In the genomic region with DNA sequence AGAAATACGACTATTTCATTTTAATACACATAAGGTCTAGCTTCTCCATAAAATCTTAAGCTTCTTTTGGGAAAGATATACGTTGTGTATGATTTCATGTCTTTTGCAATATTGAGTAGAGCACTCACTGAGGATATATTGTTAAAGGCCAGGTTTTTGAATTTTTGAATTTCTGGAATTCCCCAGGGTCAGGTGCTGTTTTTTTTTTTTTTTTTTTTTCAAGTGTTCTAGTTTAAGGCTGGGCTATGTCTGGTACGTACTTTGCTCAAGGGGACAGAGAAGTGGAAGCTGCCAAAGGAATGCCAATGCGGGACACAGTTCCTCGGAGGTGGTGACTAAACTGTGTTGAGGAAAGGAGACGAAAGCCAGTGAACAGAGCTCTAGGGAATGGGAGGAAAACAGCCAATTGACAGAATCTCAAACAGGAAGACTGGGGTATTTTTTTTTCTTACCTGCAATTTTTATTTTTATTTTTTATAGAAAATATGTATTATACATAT, we compare ENCODE assay signal across 15 cellular contexts.
A peak's percentile ranks its signal among the peaks of the same experiment; 100 is the strongest.
DNase-seq lines count a peak whose midpoint lies in the region; ATAC-seq and TF ChIP-seq lines count a peak whose summit lies in the region.
"Had no signal": no experiment of that assay in that cellular context is flagged by ENCODE, and none has a peak within 500 bp of the region (broad histone marks: within the 10 kb centered on the region; RNA-seq: fewer than 3 reads in every experiment).

No MANE protein-coding gene starts in this region.

- no peak overlapping the region for H3K4ac ChIP-seq in H9 (ENCODE audit: low read depth, low read length)
- H3K4ac ChIP-seq in trophoblast cell (ENCODE audit: low read depth, low read length) = no peak overlapping the region

- no peaks in the 10 kb centered on the region for H3K9me3 Mint-ChIP-seq in H9
- H3K9me3 Mint-ChIP-seq: CD8-positive, alpha-beta T cell; IgD-negative memory B cell had no signal

- H3K23ac ChIP-seq in H9 (ENCODE audit: insufficient read length, low read depth, low read length) = no peak overlapping the region
- H3K23ac ChIP-seq in trophoblast cell (ENCODE audit: low read length) = no peak overlapping the region

- H4K20me1 ChIP-seq in H9 (ENCODE audit: control insufficient read depth, insufficient read depth, insufficient read length) (no peaks in the 10 kb centered on the region), hepatocyte (ENCODE audit: insufficient read depth, poor library complexity, severe bottlenecking) (no peaks in the 10 kb centered on the region)

- H3K9me2 ChIP-seq in hepatocyte (replicated peaks; ENCODE audit: insufficient read depth) = no peaks in the 10 kb centered on the region

- H3K18ac ChIP-seq in H9 (ENCODE audit: insufficient read length, low read depth, low read length) (no peak overlapping the region), trophoblast cell (ENCODE audit: low read length) (no peak overlapping the region)

- H2AFZ ChIP-seq in H9 (ENCODE audit: low read length) (no peak overlapping the region), hepatocyte (no peak overlapping the region), trophoblast cell (ENCODE audit: insufficient read depth, low read length, poor library complexity) (no peak overlapping the region)

- H2BK12ac ChIP-seq in H9 (ENCODE audit: insufficient read length, low read depth, low read length) = no peak overlapping the region
- H2BK12ac ChIP-seq in trophoblast cell (ENCODE audit: low read length) = no peak overlapping the region

- H3K9me3 ChIP-seq in H9 (ENCODE audit: control insufficient read depth, low read depth, low read length) (no peaks in the 10 kb centered on the region), hepatocyte (ENCODE audit: low read depth) (no peaks in the 10 kb centered on the region), trophoblast cell (ENCODE audit: insufficient read depth, low read depth, low read length) (no peaks in the 10 kb centered on the region), ovary (no peaks in the 10 kb centered on the region)

- no peak overlapping the region for H2BK20ac ChIP-seq in H9 (ENCODE audit: low read depth, low read length, poor library complexity, severe bottlenecking)

- no peak overlapping the region for H3T11ph ChIP-seq in H9 (ENCODE audit: low read length)

- H3K36me3 ChIP-seq in hepatocyte (replicated peaks; ENCODE audit: insufficient read depth, low read depth) (no peaks in the 10 kb centered on the region), trophoblast cell (ENCODE audit: control insufficient read depth in 1 of 2, insufficient read depth in 2 of 2, low read length in 2 of 2) (no peaks in the 10 kb centered on the region), ovary (no peaks in the 10 kb centered on the region)

- H3K27me3 ChIP-seq in H9 (ENCODE audit: insufficient read depth, low read length) (no peaks in the 10 kb centered on the region), hepatocyte (no peaks in the 10 kb centered on the region), trophoblast cell (ENCODE audit: insufficient read depth, low read length) (no peaks in the 10 kb centered on the region), ovary (no peaks in the 10 kb centered on the region)

- no peak overlapping the region for H2BK5ac ChIP-seq in H9 (ENCODE audit: insufficient read length, low read length)
- H2BK5ac ChIP-seq in trophoblast cell (ENCODE audit: low read depth, low read length, poor library complexity) = no peak overlapping the region

- H4K12ac ChIP-seq in trophoblast cell (ENCODE audit: low read depth, low read length) = no peak overlapping the region

- H4K5ac ChIP-seq in H9 (ENCODE audit: insufficient read length, low read depth, low read length) = no peak overlapping the region

- no peak for TF ChIP-seq POLR2A in ovary (IDR thresholded peaks at IDR 0.05)

- H4K91ac ChIP-seq in H9 (ENCODE audit: insufficient read length, low read depth, low read length) (no peak overlapping the region), trophoblast cell (ENCODE audit: low read depth, low read length) (no peak overlapping the region)

- intact Hi-C loops in ovary (cut with DNase I) = no loop called here

- H3K23me2 ChIP-seq in H9 (ENCODE audit: insufficient read length, low read depth, low read length, poor library complexity, severe bottlenecking) = no peaks in the 10 kb centered on the region

- H3K56ac ChIP-seq in H9 (ENCODE audit: insufficient read length, low read depth, low read length) = no peak overlapping the region

- TF ChIP-seq CTCF in H9 (conservative IDR thresholded peaks at IDR 0.05) (no peak), hepatocyte (IDR thresholded peaks at IDR 0.05; ENCODE audit: poor library complexity) (no peak), ovary (IDR thresholded peaks at IDR 0.05) (no peak)

- ATAC-seq in HG03442 (IDR thresholded peaks at IDR 0.05; ENCODE audit: unreplicated experiment) = no peak
- ATAC-seq: CD8-positive, alpha-beta T cell; Panc1 had no signal

- H3K4me1 ChIP-seq in H9 (ENCODE audit: insufficient read depth, low read length) (no peaks in the 10 kb centered on the region), hepatocyte (ENCODE audit: insufficient read depth) (no peaks in the 10 kb centered on the region), trophoblast cell (ENCODE audit: control insufficient read depth in 1 of 2, insufficient read depth in 2 of 2, low read length in 2 of 2) (peaks cover 0 to 3% of the 10 kb centered on the region in 2 experiments), ovary (ENCODE audit: insufficient read depth) (no peaks in the 10 kb centered on the region)

- H3K14ac ChIP-seq in H9 (ENCODE audit: insufficient read depth, low read length) (no peak overlapping the region), trophoblast cell (ENCODE audit: low read length) (no peak overlapping the region)

- no peak overlapping the region for H3K4me3 Mint-ChIP-seq in H9
- H3K4me3 Mint-ChIP-seq: CD8-positive, alpha-beta T cell; IgD-negative memory B cell had no signal

- no peak overlapping the region for H3K4me3 ChIP-seq in hepatocyte
- H3K4me3 ChIP-seq in trophoblast cell (ENCODE audit: low read depth, low read length) = no peak overlapping the region
- H3K4me3 ChIP-seq in ovary = no peak overlapping the region

- no peaks in the 10 kb centered on the region for H3K36me3 Mint-ChIP-seq in H9 (ENCODE audit: insufficient read depth in 1 of 3, low read depth in 3 of 3)
- H3K36me3 Mint-ChIP-seq: CD8-positive, alpha-beta T cell had no signal

- H3K27ac Mint-ChIP-seq in H9 = peak overlapping the region in 2 of 3 experiments; percentile 28 to 49; a peak in 3 of 7 replicates
- H3K27ac Mint-ChIP-seq: CD8-positive, alpha-beta T cell; IgD-negative memory B cell had no signal

- no peak for TF ChIP-seq EP300 in ovary (IDR thresholded peaks at IDR 0.05)

- H3K79me1 ChIP-seq in H9 (ENCODE audit: insufficient read depth, low read depth, low read length, poor library complexity, severe bottlenecking) = no peaks in the 10 kb centered on the region
- no peaks in the 10 kb centered on the region for H3K79me1 ChIP-seq in trophoblast cell (ENCODE audit: low read length)

- no peak overlapping the region for H4K8ac ChIP-seq in H9 (replicated peaks; ENCODE audit: insufficient read length, low read depth, low read length)
- H4K8ac ChIP-seq in trophoblast cell (ENCODE audit: low read depth, low read length) = no peak overlapping the region

- H2AK5ac ChIP-seq in H9 (ENCODE audit: insufficient read length, low read length) (no peak overlapping the region), trophoblast cell (ENCODE audit: low read length) (no peak overlapping the region)

- no peak overlapping the region for H3K4me2 ChIP-seq in H9 (ENCODE audit: insufficient read depth, insufficient read length, low read length)
- no peak overlapping the region for H3K4me2 ChIP-seq in hepatocyte
- no peak overlapping the region for H3K4me2 ChIP-seq in trophoblast cell (ENCODE audit: low read length)

- H3K79me2 ChIP-seq in H9 (ENCODE audit: insufficient read depth, low read length) (no peaks in the 10 kb centered on the region), hepatocyte (no peaks in the 10 kb centered on the region), trophoblast cell (ENCODE audit: control insufficient read depth, insufficient read depth, low read length, poor library complexity) (no peaks in the 10 kb centered on the region)

- H3K4me1 Mint-ChIP-seq in H9 = peaks cover 5 to 6% of the 10 kb centered on the region in 2 experiments; a peak in 3 of 4 replicates

- H3K9ac ChIP-seq in H9 (ENCODE audit: extremely low read depth, insufficient read length, low read length) (no peak overlapping the region), trophoblast cell (ENCODE audit: low read length) (no peak overlapping the region)

- no peak overlapping the region for H2BK120ac ChIP-seq in H9 (ENCODE audit: low read depth, low read length, poor library complexity, severe bottlenecking)
- no peak overlapping the region for H2BK120ac ChIP-seq in trophoblast cell (ENCODE audit: insufficient read depth, low read length, poor library complexity)

- H3K27ac ChIP-seq in H9 (ENCODE audit: insufficient read length, low read depth, low read length) (no peak overlapping the region), hepatocyte (no peak overlapping the region), trophoblast cell (ENCODE audit: low read depth, low read length) (no peak overlapping the region), ovary (no peak overlapping the region)

- no peak overlapping the region for H2BK15ac ChIP-seq in H9 (ENCODE audit: low read depth, low read length)

- WGBS in H9 (ENCODE audit: extremely low coverage, insufficient read length, low lambda C conversion rate) = no CpG with 5 or more reads among the region's 6 CpGs
- WGBS in hepatocyte (ENCODE audit: low lambda C conversion rate, missing lambda C conversion rate) = 84% methylated on average over 6 of the region's 6 CpGs
- no CpG with 5 or more reads among the region's 6 CpGs for WGBS in trophoblast cell (ENCODE audit: extremely low coverage, insufficient coverage, insufficient read length)
- 86 to 95% (median 90%) methylated on average over 6 of the region's 6 CpGs for WGBS in ovary, 3 donors

- H3K27me3 Mint-ChIP-seq in H9 (ENCODE audit: low read depth) = no peaks in the 10 kb centered on the region
- H3K27me3 Mint-ChIP-seq: IgD-negative memory B cell had no signal

- no peak for DNase-seq in H9
- DNase-seq in RPMI7951 (ENCODE audit: low read depth) = peak; percentile 69
- DNase-seq in hepatocyte (ENCODE audit: low spot score) = peak; percentile 11
- DNase-seq in trophoblast cell = peak; percentile 83 to 94
- DNase-seq in DMS53 treated with DMSO at 0.1 percent for 48 hours (lab: John Stamatoyannopoulos, UW; ENCODE audit: unreplicated experiment) = no peak
- no peak for DNase-seq in ovary
- DNase-seq: CD8-positive, alpha-beta T cell; NCI-H1436 treated with DMSO at 0.1 percent for 48 hours; NCI-H2081 treated with DMSO at 0.1 percent for 48 hours; NCI-H446; NCI-H748 treated with DMSO at 0.1 percent for 48 hours; SHP77 treated with DMSO at 0.1 percent for 48 hours had no signal

Comparison
In these comparisons a context has a peak if more than half of its experiments do, and no peak if none do; other contexts are left out.
1. DNase-seq: peak in RPMI7951 (single experiment), hepatocyte (single experiment) and trophoblast cell (2 of 2); none in H9 (single experiment), DMS53 treated with DMSO at 0.1 percent for 48 hours (single experiment) and ovary (0 of 5).